In genomic region chr4:8639777-8640720, GRCh38 we compare ENCODE assay signal across 29 cellular contexts. TPM values are rescaled to one million over a fixed set of nuclear protein-coding genes. Genes with fewer than 3 reads are reported as not detected.
DNase-seq lines count a peak whose midpoint lies in the region; ATAC-seq and TF ChIP-seq lines count a peak whose summit lies in the region.
"Had no signal": no experiment of that assay in that cellular context is flagged by ENCODE, and none has a peak within 500 bp of the region (broad histone marks: within the 10 kb centered on the region; RNA-seq: fewer than 3 reads in every experiment).

No MANE protein-coding gene starts in this region.

- 81 to 86% (median 85%) methylated on average over 24 to 26 of the region's 26 CpGs for WGBS in heart left ventricle, 4 donors
- WGBS in aorta, 2 donors, result 85 to 86% methylated on average over 26 of the region's 26 CpGs

- H3K9me3 ChIP-seq in heart left ventricle (no peaks in the 10 kb centered on the region), aorta (ENCODE audit: control insufficient read depth, low read length) (no peaks in the 10 kb centered on the region)
- H3K9me3 ChIP-seq: MG63, neutrophil, right lobe of liver, transverse colon had no signal

- H3K27me3 ChIP-seq in heart left ventricle (peaks cover 0 to 22% (median 0%) of the 10 kb centered on the region in 9 donors), aorta (ENCODE audit: control insufficient read depth in 1 of 2, insufficient read depth in 2 of 2, low read length in 1 of 2) (no peaks in the 10 kb centered on the region)
- H3K27me3 ChIP-seq: MG63, right lobe of liver had no signal

- TF ChIP-seq CTCF in natural killer cell (IDR thresholded peaks at IDR 0.05) (no peak), heart left ventricle (IDR thresholded peaks at IDR 0.05) (no peak), nephron progenitor cell (IDR thresholded peaks at IDR 0.05) (no peak)

- no peak overlapping the region for H3K4me3 Mint-ChIP-seq in natural killer cell treated with Interleukin-12 subunit alpha and Interleukin-12 subunit beta and Interleukin-15 and Interleukin-18, amount 100 ng/mL, for 72 hours
- H3K4me3 Mint-ChIP-seq in natural killer cell (no peak overlapping the region), nephron progenitor cell (no peak overlapping the region)
- H3K4me3 Mint-ChIP-seq: activated CD4-positive, alpha-beta memory T cell treated with anti-CD3 and anti-CD28 coated beads, Interleukin-2, amount 10 ng/mL, durations not matched to agents 7 days and 5 days; activated naive CD8-positive, alpha-beta T cell treated with anti-CD3 and anti-CD28 coated beads, Interleukin-2, amount 50 U/mL, for 24 hours; effector memory CD8-positive, alpha-beta T cell; T-helper 17 cell had no signal

- no peak overlapping the region for H3K4me3 ChIP-seq in heart left ventricle
- no peak overlapping the region for H3K4me3 ChIP-seq in aorta (ENCODE audit: low read length in 2 of 2)
- H3K4me3 ChIP-seq: MG63, PC-9, right lobe of liver, transverse colon had no signal

- no peaks in the 10 kb centered on the region for H3K36me3 Mint-ChIP-seq in natural killer cell treated with Interleukin-12 subunit alpha and Interleukin-12 subunit beta and Interleukin-15 and Interleukin-18, amount 100 ng/mL, for 72 hours
- no peaks in the 10 kb centered on the region for H3K36me3 Mint-ChIP-seq in natural killer cell
- H3K36me3 Mint-ChIP-seq in nephron progenitor cell (ENCODE audit: low read depth), result no peaks in the 10 kb centered on the region

- no peak overlapping the region for H3K27ac ChIP-seq in heart left ventricle
- no peak overlapping the region for H3K27ac ChIP-seq in aorta (ENCODE audit: low read depth in 1 of 2, low read length in 2 of 2)
- H3K27ac ChIP-seq: KMS-11, neutrophil, PC-9, right lobe of liver, transverse colon had no signal

- peak in 1 of 2 donors; percentile 20 for ATAC-seq in natural killer cell treated with Interleukin-12 subunit alpha and Interleukin-12 subunit beta and Interleukin-15 and Interleukin-18, amount 100 ng/mL, for 72 hours
- ATAC-seq in natural killer cell (no peak), heart left ventricle (no peak), aorta (ENCODE audit: low FRiP score) (no peak), HG02571 (IDR thresholded peaks at IDR 0.05; ENCODE audit: unreplicated experiment) (no peak)
- ATAC-seq: activated naive CD8-positive, alpha-beta T cell treated with anti-CD3 and anti-CD28 coated beads, Interleukin-2, amount 50 U/mL, for 24 hours; effector memory CD8-positive, alpha-beta T cell; HCT116; T-helper 17 cell had no signal

- no peaks in the 10 kb centered on the region for H3K36me3 ChIP-seq in heart left ventricle
- no peaks in the 10 kb centered on the region for H3K36me3 ChIP-seq in aorta (ENCODE audit: control insufficient read depth in 1 of 2, insufficient read depth in 2 of 2, low read length in 1 of 2)
- H3K36me3 ChIP-seq: MG63, neutrophil, right lobe of liver, transverse colon had no signal

- H3K4me1 Mint-ChIP-seq in natural killer cell treated with Interleukin-12 subunit alpha and Interleukin-12 subunit beta and Interleukin-15 and Interleukin-18, amount 100 ng/mL, for 72 hours (ENCODE audit: low read depth in 2 of 2), result no peaks in the 10 kb centered on the region
- no peaks in the 10 kb centered on the region for H3K4me1 Mint-ChIP-seq in natural killer cell
- peaks cover 32% of the 10 kb centered on the region for H3K4me1 Mint-ChIP-seq in nephron progenitor cell
- H3K4me1 Mint-ChIP-seq: activated CD4-positive, alpha-beta memory T cell treated with anti-CD3 and anti-CD28 coated beads, Interleukin-2, amount 10 ng/mL, durations not matched to agents 7 days and 5 days; activated naive CD8-positive, alpha-beta T cell treated with anti-CD3 and anti-CD28 coated beads, Interleukin-2, amount 50 U/mL, for 24 hours; T-helper 17 cell had no signal

- DNase-seq in natural killer cell treated with Interleukin-12 subunit alpha and Interleukin-12 subunit beta and Interleukin-15 and Interleukin-18, amount 100 ng/mL, for 72 hours (ENCODE audit: low spot score), result peak; percentile 53
- DNase-seq in natural killer cell (no peak), heart left ventricle (peak in 3 of 5 donors; percentile 4 to 44 (median 23)), nephron progenitor cell (peak; percentile 58), aorta (peak; percentile 33 to 43), activated gamma-delta T cell treated with Interleukin-2 at 50 U/mL for 16 hours (no peak)
- no peak for DNase-seq in activated CD4-positive, CD25-positive, alpha-beta regulatory T cell (lab: John Stamatoyannopoulos, UW)
- DNase-seq: activated CD4-positive, alpha-beta memory T cell treated with anti-CD3 and anti-CD28 coated beads, Interleukin-2, amount 10 ng/mL, durations not matched to agents 7 days and 5 days; activated CD4-positive, CD25-positive, alpha-beta regulatory T cell treated with anti-CD3 and anti-CD28 coated beads, Interleukin-2, amount 50 U/mL, for 72 hours; activated naive CD8-positive, alpha-beta T cell treated with anti-CD3 and anti-CD28 coated beads, Interleukin-2, amount 50 U/mL, for 24 hours; caudate nucleus; cortex of kidney; effector memory CD8-positive, alpha-beta T cell; MG63; NCI-H1930; NCI-H2171 treated with DMSO at 0.1 percent for 48 hours; PC-9; SHP77; stimulated activated CD4-positive, alpha-beta T cell treated with anti-CD3 and anti-CD28 coated beads, Interleukin-4, amount 100 ng/mL, for 1 hour; T-helper 17 cell; transverse colon had no signal

- H3K27me3 Mint-ChIP-seq in natural killer cell treated with Interleukin-12 subunit alpha and Interleukin-12 subunit beta and Interleukin-15 and Interleukin-18, amount 100 ng/mL, for 72 hours, result peaks cover 7 to 10% of the 10 kb centered on the region in 2 donors
- H3K27me3 Mint-ChIP-seq in natural killer cell (ENCODE audit: low read depth in 2 of 2) (peaks cover 0 to 21% of the 10 kb centered on the region in 2 donors), nephron progenitor cell (ENCODE audit: low read depth, poor library complexity) (peaks cover 42% of the 10 kb centered on the region)
- H3K27me3 Mint-ChIP-seq: activated CD4-positive, alpha-beta memory T cell treated with anti-CD3 and anti-CD28 coated beads, Interleukin-2, amount 10 ng/mL, durations not matched to agents 7 days and 5 days; activated naive CD8-positive, alpha-beta T cell treated with anti-CD3 and anti-CD28 coated beads, Interleukin-2, amount 50 U/mL, for 24 hours had no signal

- no peaks in the 10 kb centered on the region for H3K9me3 Mint-ChIP-seq in natural killer cell treated with Interleukin-12 subunit alpha and Interleukin-12 subunit beta and Interleukin-15 and Interleukin-18, amount 100 ng/mL, for 72 hours
- H3K9me3 Mint-ChIP-seq in natural killer cell, result no peaks in the 10 kb centered on the region
- no peaks in the 10 kb centered on the region for H3K9me3 Mint-ChIP-seq in nephron progenitor cell
- H3K9me3 Mint-ChIP-seq: activated CD4-positive, alpha-beta memory T cell treated with anti-CD3 and anti-CD28 coated beads, Interleukin-2, amount 10 ng/mL, durations not matched to agents 7 days and 5 days; activated naive CD8-positive, alpha-beta T cell treated with anti-CD3 and anti-CD28 coated beads, Interleukin-2, amount 50 U/mL, for 24 hours; effector memory CD8-positive, alpha-beta T cell had no signal

- intact Hi-C loops in natural killer cell (cut with micrococcal nuclease), result no loop called here
- intact Hi-C loops in heart left ventricle (cut with DNase I), result no loop called here
- intact Hi-C loops in aorta (cut with DNase I), result no loop called here

- H3K4me1 ChIP-seq in heart left ventricle (no peaks in the 10 kb centered on the region), aorta (ENCODE audit: control insufficient read depth in 1 of 2, insufficient read depth in 2 of 2, low read length in 2 of 2) (no peaks in the 10 kb centered on the region)
- H3K4me1 ChIP-seq: right lobe of liver, transverse colon had no signal

- no peak for TF ChIP-seq POLR2A in heart left ventricle (IDR thresholded peaks at IDR 0.05)

- no peak overlapping the region for H3K27ac Mint-ChIP-seq in natural killer cell treated with Interleukin-12 subunit alpha and Interleukin-12 subunit beta and Interleukin-15 and Interleukin-18, amount 100 ng/mL, for 72 hours
- H3K27ac Mint-ChIP-seq in natural killer cell (no peak overlapping the region), nephron progenitor cell (no peak overlapping the region)
- H3K27ac Mint-ChIP-seq: activated CD4-positive, alpha-beta memory T cell treated with anti-CD3 and anti-CD28 coated beads, Interleukin-2, amount 10 ng/mL, durations not matched to agents 7 days and 5 days; activated naive CD8-positive, alpha-beta T cell treated with anti-CD3 and anti-CD28 coated beads, Interleukin-2, amount 50 U/mL, for 24 hours; effector memory CD8-positive, alpha-beta T cell; T-helper 17 cell had no signal

RNA-seq across cellular contexts. Expression of gene CPZ, which starts 47.5 kb away (rescaled TPM):
- total RNA-seq in natural killer cell treated with Interleukin-12 subunit alpha and Interleukin-12 subunit beta and Interleukin-15 and Interleukin-18, amount 100 ng/mL, for 72 hours, result not detected
- not detected for total RNA-seq in natural killer cell
- total RNA-seq in heart left ventricle, result 1 to 10 TPM in 1 of 9 donors, under 1 TPM in 6, not detected in 2; 0.13 to 4.8 (median 0.29) TPM
- under 1 TPM; 0.23 to 0.26 TPM for polyA plus RNA-seq in heart left ventricle
- 1 to 10 TPM; 3.8 to 10.0 TPM for total RNA-seq in aorta
- polyA plus RNA-seq in aorta, result under 1 TPM; 0.13 to 0.82 TPM
- total RNA-seq: G401, T-helper 17 cell had no signal
- polyA plus RNA-seq: keratinocyte had no signal

RNA-seq across cellular contexts. Expression of gene GPR78, which starts 59.9 kb away (rescaled TPM):
- not detected for total RNA-seq in natural killer cell treated with Interleukin-12 subunit alpha and Interleukin-12 subunit beta and Interleukin-15 and Interleukin-18, amount 100 ng/mL, for 72 hours
- total RNA-seq in natural killer cell (not detected), heart left ventricle (under 1 TPM in 1 of 9 donors, not detected in 8; 0.11 TPM), aorta (under 1 TPM in 1 of 2 donors, not detected in 1; 0.48 TPM)
- polyA plus RNA-seq in heart left ventricle (not detected), aorta (not detected)
- total RNA-seq: epithelial cell of proximal tubule, G401, right lobe of liver, T-helper 17 cell had no signal
- polyA plus RNA-seq: keratinocyte had no signal

Comparison
In these comparisons a context has a peak if more than half of its experiments do, and no peak if none do; other contexts are left out.
1. DNase-seq: peak in natural killer cell treated with Interleukin-12 subunit alpha and Interleukin-12 subunit beta and Interleukin-15 and Interleukin-18, amount 100 ng/mL, for 72 hours (single experiment), heart left ventricle (3 of 5), nephron progenitor cell (single experiment) and aorta (2 of 2); none in natural killer cell (single experiment), activated CD4-positive, CD25-positive, alpha-beta regulatory T cell (0 of 4) and activated gamma-delta T cell treated with Interleukin-2 at 50 U/mL for 16 hours (single experiment).